In the genomic region with DNA sequence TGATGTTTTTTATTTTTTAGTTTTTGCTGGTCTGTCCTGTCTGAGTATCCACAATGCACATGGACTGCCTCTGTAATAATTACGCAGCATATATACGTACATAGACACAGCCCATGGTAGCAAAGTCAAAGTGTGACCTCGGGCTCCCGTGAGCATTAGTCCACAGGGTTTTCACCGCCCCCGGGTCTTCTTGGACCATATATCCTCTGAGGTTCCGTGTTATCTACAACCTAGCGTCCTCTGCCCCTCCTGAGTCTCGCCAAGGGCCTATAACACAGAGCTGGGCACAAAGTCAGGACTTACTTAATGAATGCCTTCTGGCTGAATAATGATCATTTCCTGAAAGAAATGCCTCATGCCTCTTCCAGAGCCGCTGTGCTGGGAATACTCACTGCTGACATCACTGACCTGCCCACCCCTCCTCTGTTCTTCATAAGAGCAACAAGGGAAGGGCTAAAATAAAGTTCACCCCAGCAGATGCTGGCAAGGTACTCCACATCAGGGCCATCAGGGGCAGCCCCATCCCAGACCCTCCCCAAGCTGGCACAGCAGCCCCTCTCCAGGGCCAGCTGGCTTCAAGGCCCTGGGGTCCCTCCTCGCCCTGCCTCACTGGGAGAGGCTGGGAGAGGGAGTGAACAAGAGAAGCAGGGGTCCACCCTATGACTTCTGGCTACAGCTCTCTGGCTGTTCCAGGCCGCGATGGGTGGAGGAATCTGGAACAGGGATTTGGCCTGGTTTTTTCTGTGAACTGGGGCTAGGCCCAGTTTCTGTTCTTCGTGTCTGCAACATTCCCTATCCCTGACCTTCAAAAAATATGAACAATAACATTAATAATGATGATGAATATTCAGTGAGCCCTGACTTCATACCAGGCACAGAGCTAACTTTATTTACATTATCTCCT, we compare ENCODE assay signal across 8 cellular contexts. TPM values are rescaled to one million over a fixed set of nuclear protein-coding genes. Genes with fewer than 3 reads are reported as not detected.
A peak's percentile ranks its signal among the peaks of the same experiment; 100 is the strongest.
DNase-seq lines count a peak whose midpoint lies in the region; ATAC-seq and TF ChIP-seq lines count a peak whose summit lies in the region.

No MANE protein-coding gene starts in this region.

- POLR2A ChIA-PET in WTC11 (lab: Charles Lee) = no interaction called here

- H3K27ac Mint-ChIP-seq in WTC11 = peak overlapping the region; percentile 97

- peaks cover 27 to 99% (median 90%) of the 10 kb centered on the region in 3 donors for H3K4me1 ChIP-seq in gastroesophageal sphincter

- peak overlapping the region; percentile 94 to 99 (median 96) for H3K27ac ChIP-seq in gastroesophageal sphincter

- no peaks in the 10 kb centered on the region for H3K36me3 ChIP-seq in gastroesophageal sphincter

- CTCF ChIA-PET in WTC11 (lab: Charles Lee) = interaction anchor here (0.7 to 8.8 kb wide), 13 partner anchors 7 to 97 kb away, joined by 3 to 99 read pairs (median 4); no protein-coding TSS in a partner anchor

- H3K4me1 Mint-ChIP-seq in WTC11 = peaks cover 83% of the 10 kb centered on the region

- H3K4me3 Mint-ChIP-seq in WTC11 = peak overlapping the region; percentile 60

- no peaks in the 10 kb centered on the region for H3K27me3 Mint-ChIP-seq in WTC11 (ENCODE audit: low read depth)

- no peak for TF ChIP-seq CTCF in GM12865 (IDR thresholded peaks at IDR 0.05; ENCODE audit: insufficient read depth, low read depth, low read length, missing control alignments)
- no peak for TF ChIP-seq CTCF in WTC11 (IDR thresholded peaks at IDR 0.05)
- no peak for TF ChIP-seq CTCF in gastroesophageal sphincter (IDR thresholded peaks at IDR 0.05)

- H3K9me3 Mint-ChIP-seq in WTC11 = no peaks in the 10 kb centered on the region

- H3K27me3 ChIP-seq in gastroesophageal sphincter = no peaks in the 10 kb centered on the region

- H3K9me3 ChIP-seq in gastroesophageal sphincter = no peaks in the 10 kb centered on the region

- TF ChIP-seq POLR2A in gastroesophageal sphincter (IDR thresholded peaks at IDR 0.05) = peak; percentile 23 to 47

- peak overlapping the region; percentile 64; the same call in 1 of the 2 replicates for H3K4me3 ChIP-seq in GM12865 (ENCODE audit: low read depth, low read length)
- peak overlapping the region in 1 of 2 donors; percentile 51 for H3K4me3 ChIP-seq in gastroesophageal sphincter

- TF ChIP-seq EP300 in gastroesophageal sphincter (IDR thresholded peaks at IDR 0.05) = no peak

- ATAC-seq in WTC11 = no peak
- ATAC-seq in gastroesophageal sphincter = peak; percentile 74
- peak; percentile 82 for ATAC-seq in sciatic nerve
- ATAC-seq in HG03521 (IDR thresholded peaks at IDR 0.05; ENCODE audit: unreplicated experiment) = no peak

- DNase-seq in GM12865 (ENCODE audit: low read depth) (no peak), WTC11 (ENCODE audit: low spot score) (no peak), sciatic nerve (ENCODE audit: low spot score) (peak; percentile 78), NCI-H774 (lab: John Stamatoyannopoulos, UW) (no peak), SW480 (ENCODE audit: low spot score) (no peak)
- no peak for DNase-seq in stimulated activated CD4-positive, alpha-beta T cell treated with anti-CD3 and anti-CD28 coated beads, Interleukin-1b, Interleukin-23, amount 100 ng/mL, for 48 hours

- 19 to 24% methylated on average over 10 to 13 of the region's 14 CpGs for WGBS in gastroesophageal sphincter (ENCODE audit: low coverage in 1 of 2), 2 donors

- no peaks in the 10 kb centered on the region; the same call in 1 of the 2 replicates for H3K36me3 Mint-ChIP-seq in WTC11

- intact Hi-C loops in sciatic nerve (cut with DNase I) = no loop called here

TF ChIP-seq in WTC11, 78 proteins besides CTCF, POLR2A, EP300 and RAD21:
- no peak for TF ChIP-seq USF1 (CRISPR knock-in tag; IDR thresholded peaks at IDR 0.05)
TF ChIP-seq in WTC11: peak in this region for 0.

RNA-seq across cellular contexts. Expression of gene HDAC7, which starts 7.9 kb away (rescaled TPM):
- total RNA-seq in WTC11 (2021) (89.9 to 111 TPM (median 94.7 TPM) in 3 replicates), gastroesophageal sphincter (10 to 100 TPM; 55.9 to 96.5 (median 59.4) TPM), sciatic nerve (152 TPM)

RNA-seq across cellular contexts. Expression of gene SLC48A1, which starts 38.8 kb away (rescaled TPM):
- total RNA-seq in WTC11 (2021) (13.5 to 16.8 TPM (median 13.8 TPM) in 3 replicates), gastroesophageal sphincter (10 to 100 TPM; 40.7 to 66.8 (median 53.3) TPM), sciatic nerve (47.9 TPM)

RNA-seq across cellular contexts. Expression of gene RAPGEF3, which starts 53.2 kb away (rescaled TPM):
- total RNA-seq in WTC11 (2021) = 9.0 to 13.3 TPM (median 9.7 TPM) in 3 replicates
- total RNA-seq in gastroesophageal sphincter = 10 to 100 TPM; 19.3 to 56.8 (median 25.5) TPM
- total RNA-seq in sciatic nerve = 73.4 TPM

Comparison
In these comparisons a context has a peak if more than half of its experiments do, and no peak if none do; other contexts are left out.
1. ATAC-seq: peak in gastroesophageal sphincter (single experiment) and sciatic nerve (single experiment); none in WTC11 (single experiment) and HG03521 (single experiment).